ENCODE assay signal across 20 cellular contexts in the genomic region with DNA sequence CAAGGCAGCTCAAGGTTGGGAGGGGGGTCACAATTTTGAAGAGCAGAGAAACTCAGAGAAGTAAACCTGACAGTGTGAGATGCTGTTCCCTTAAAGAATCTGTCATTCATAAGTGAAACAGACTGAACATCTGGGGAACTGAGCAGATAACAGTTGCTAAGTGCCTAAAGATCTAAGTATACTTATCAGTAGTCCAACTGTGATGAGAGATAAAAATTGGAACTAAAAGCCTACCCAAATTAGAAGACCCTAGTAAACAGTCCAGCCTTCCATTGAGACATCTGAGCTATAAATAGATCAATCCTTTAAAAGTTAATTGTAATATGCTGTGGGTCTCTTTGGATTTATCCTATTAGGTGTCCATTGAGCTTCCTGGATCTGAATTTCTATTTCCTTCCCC.
"Had no signal": no experiment of that assay in that cellular context is flagged by ENCODE, and none has a peak within 500 bp of the region (broad histone marks: within the 10 kb centered on the region; RNA-seq: fewer than 3 reads in every experiment).

No MANE protein-coding gene starts in this region.

- DNase-seq: Kasumi-1, MM.1S, NCI-H1092 treated with DMSO at 0.1 percent for 48 hours, NCI-H1436, NCI-H187, NCI-H2029, NCI-H2081 treated with DMSO at 0.1 percent for 48 hours, NCI-H2171, NCI-H446, NCI-H510A, NCI-H526, SHP77 treated with DMSO at 0.1 percent for 48 hours, SK-N-SH, SW 1271, T-cell had no signal

- H3K27me3 ChIP-seq: SJSA1 had no signal

- H3K27ac ChIP-seq: HL-60, KMS-11, RWPE1, SJSA1 had no signal

- H3K9me3 ChIP-seq: SJSA1, SK-N-SH had no signal

- H3K36me3 ChIP-seq: SJSA1 had no signal

- H3K9ac ChIP-seq: KMS-11, SK-N-SH had no signal

- ATAC-seq: K562, T-cell had no signal

- H3K4me2 ChIP-seq: KMS-11, SK-N-SH had no signal

- H3K4me3 ChIP-seq: K562, SJSA1 had no signal

- H3K4me1 ChIP-seq: SJSA1 had no signal
